Comparison of ENCODE assay signal across 9 cellular contexts in genomic region chr10:85048644-85049043, GRCh38.
"Had no signal": no experiment of that assay in that cellular context is flagged by ENCODE, and none has a peak within 500 bp of the region (broad histone marks: within the 10 kb centered on the region; RNA-seq: fewer than 3 reads in every experiment).

No MANE protein-coding gene starts in this region.

- ATAC-seq: HCT116, HepG2 had no signal

- DNase-seq: GM23248, GOT3, H7, HFFc6 had no signal

- H3K27ac ChIP-seq: GM23248, HL-60 had no signal

- H3K4me3 ChIP-seq: GM23248, HAP-1 had no signal

- H3K36me3 ChIP-seq: HAP-1 had no signal

- H3K4me3 Mint-ChIP-seq: HFFc6, IgD-negative memory B cell had no signal

- H3K4me1 Mint-ChIP-seq: IgD-negative memory B cell had no signal

- H3K27ac Mint-ChIP-seq: HFFc6, IgD-negative memory B cell had no signal

- H3K9me3 ChIP-seq: HAP-1 had no signal

- H3K36me3 Mint-ChIP-seq: IgD-negative memory B cell had no signal

- H3K4me1 ChIP-seq: HAP-1 had no signal
